Comparison of ENCODE assay signal across 15 cellular contexts in the genomic region with DNA sequence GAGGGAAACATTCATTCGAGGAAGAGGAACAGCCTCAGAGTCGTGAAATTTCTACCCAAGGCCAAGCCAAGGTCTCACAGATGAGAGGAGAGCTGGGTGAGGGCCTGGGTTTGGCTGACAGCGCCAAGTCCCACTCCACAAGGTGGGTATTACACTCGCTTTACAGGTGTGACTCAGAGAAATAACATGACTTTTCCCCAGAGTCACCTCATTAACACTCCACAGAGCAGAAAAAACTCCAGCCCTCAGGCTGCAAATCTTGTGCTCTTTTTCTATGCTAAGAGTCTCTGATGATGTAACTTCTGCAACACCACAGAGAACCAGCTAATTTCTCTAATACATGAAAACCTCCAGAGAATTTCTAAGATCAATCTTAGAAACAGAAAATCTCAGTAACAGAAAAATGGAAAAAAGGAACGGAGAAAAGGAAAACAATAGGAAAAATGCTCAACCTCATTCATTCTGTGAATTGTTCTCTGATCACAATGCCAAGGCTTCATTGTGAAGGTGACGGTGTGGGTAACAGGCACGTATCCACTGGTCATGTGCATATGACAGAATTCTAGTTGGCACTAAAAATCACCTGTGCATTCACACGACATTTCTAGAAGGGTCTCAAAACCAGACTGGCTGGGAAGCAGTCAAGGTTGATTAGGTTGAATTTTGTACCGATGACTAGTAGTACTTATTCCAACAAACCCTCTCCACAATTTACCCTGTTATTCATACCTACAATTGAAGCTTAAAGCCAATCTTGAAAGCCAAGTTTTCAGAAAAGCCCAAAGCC. TPM values are rescaled to one million over a fixed set of nuclear protein-coding genes. Genes with fewer than 3 reads are reported as not detected.
DNase-seq lines count a peak whose midpoint lies in the region; ATAC-seq, FAIRE-seq and TF ChIP-seq lines count a peak whose summit lies in the region.
"Had no signal": no experiment of that assay in that cellular context is flagged by ENCODE, and none has a peak within 500 bp of the region (broad histone marks: within the 10 kb centered on the region; RNA-seq: fewer than 3 reads in every experiment).

No MANE protein-coding gene starts in this region.

- H3K4me1 ChIP-seq in Caco-2 (no peaks in the 10 kb centered on the region), HUES48 (ENCODE audit: control insufficient read depth, insufficient read depth, low read length) (no peaks in the 10 kb centered on the region)

- H3K27me3 Mint-ChIP-seq in Caco-2 (ENCODE audit: insufficient read depth, unreplicated experiment), result no peaks in the 10 kb centered on the region
- H3K27me3 Mint-ChIP-seq in immature natural killer cell (ENCODE audit: low read depth in 3 of 3), result peaks cover 0 to 2% (median 0%) of the 10 kb centered on the region in 3 donors
- no peaks in the 10 kb centered on the region for H3K27me3 Mint-ChIP-seq in activated naive CD4-positive, alpha-beta T cell treated with anti-CD3 and anti-CD28 coated beads for 36 hours (ENCODE audit: low read depth)

- peak overlapping the region; percentile 1 for H3K27ac ChIP-seq in HUES48 (ENCODE audit: low read depth, low read length)
- H3K27ac ChIP-seq in neural cell (ENCODE audit: low read length), result peak overlapping the region; percentile 42
- H3K27ac ChIP-seq: hepatocyte had no signal

- intact Hi-C loops in Caco-2 (cut with micrococcal nuclease; ENCODE audit: unreplicated experiment), result no loop called here
- intact Hi-C loops in activated naive CD4-positive, alpha-beta T cell treated with anti-CD3 and anti-CD28 coated beads for 36 hours (cut with micrococcal nuclease), result no loop called here

- peaks cover 9% of the 10 kb centered on the region for H3K4me1 Mint-ChIP-seq in Caco-2 (ENCODE audit: low read depth, unreplicated experiment)
- peaks cover 19 to 56% of the 10 kb centered on the region in 2 donors for H3K4me1 Mint-ChIP-seq in immature natural killer cell
- H3K4me1 Mint-ChIP-seq in activated naive CD4-positive, alpha-beta T cell treated with anti-CD3 and anti-CD28 coated beads for 36 hours (ENCODE audit: low read depth), result peaks cover 69% of the 10 kb centered on the region

- no peak for TF ChIP-seq EP300 in neural cell (conservative IDR thresholded peaks at IDR 0.05; ENCODE audit: poor library complexity, severe bottlenecking)

- H3K36me3 Mint-ChIP-seq in Caco-2 (ENCODE audit: insufficient read depth, unreplicated experiment) (peaks cover 89% of the 10 kb centered on the region), immature natural killer cell (peaks cover 3 to 4% (median 3%) of the 10 kb centered on the region in 3 donors)
- peaks cover 29% of the 10 kb centered on the region for H3K36me3 Mint-ChIP-seq in activated naive CD4-positive, alpha-beta T cell treated with anti-CD3 and anti-CD28 coated beads for 36 hours (ENCODE audit: low read depth)

- CTCF ChIA-PET in Caco-2 (lab: Charles Lee), result no interaction called here
- CTCF ChIA-PET in activated naive CD4-positive, alpha-beta T cell treated with anti-CD3 and anti-CD28 coated beads for 36 hours (lab: Charles Lee), result interaction anchor here (1.0 kb wide), 1 partner anchor 14 kb away, joined by 3 read pairs; no protein-coding TSS in a partner anchor

- H4K20me1 ChIP-seq in neural cell (ENCODE audit: insufficient read depth), result peaks cover 69% of the 10 kb centered on the region

- FAIRE-seq in bronchial epithelial cell (lab: Jason Lieb, UNC), result no peak
- FAIRE-seq: GM12891 had no signal

- no peak for TF ChIP-seq CTCF in Caco-2 (IDR thresholded peaks at IDR 0.05; ENCODE audit: insufficient read depth in 1 of 2, low read depth in 1 of 2, low read length in 1 of 2, severe bottlenecking in 1 of 2, unreplicated experiment in 1 of 2)
- TF ChIP-seq CTCF in bronchial epithelial cell (IDR thresholded peaks at IDR 0.05; ENCODE audit: insufficient read depth, low read length, severe bottlenecking), result no peak
- no peak for TF ChIP-seq CTCF in neural cell (IDR thresholded peaks at IDR 0.05; ENCODE audit: poor library complexity, severe bottlenecking)

- H3K9me3 ChIP-seq in Caco-2, result no peaks in the 10 kb centered on the region
- no peaks in the 10 kb centered on the region for H3K9me3 ChIP-seq in HUES48 (ENCODE audit: control insufficient read depth, insufficient read depth, low read length)
- no peaks in the 10 kb centered on the region for H3K9me3 ChIP-seq in neural cell (ENCODE audit: low read length)
- H3K9me3 ChIP-seq: mucosa of descending colon had no signal

- H3K79me2 ChIP-seq in neural cell (replicated peaks; ENCODE audit: insufficient read depth, low read length), result peaks cover 95% of the 10 kb centered on the region

- TF ChIP-seq RAD21 in neural cell (conservative IDR thresholded peaks at IDR 0.05), result no peak

- H3K9me3 Mint-ChIP-seq in Caco-2 (ENCODE audit: unreplicated experiment), result no peaks in the 10 kb centered on the region
- no peaks in the 10 kb centered on the region for H3K9me3 Mint-ChIP-seq in immature natural killer cell
- H3K9me3 Mint-ChIP-seq in activated naive CD4-positive, alpha-beta T cell treated with anti-CD3 and anti-CD28 coated beads for 36 hours, result no peaks in the 10 kb centered on the region
- H3K9me3 Mint-ChIP-seq: activated naive CD4-positive, alpha-beta T cell treated with anti-CD3 and anti-CD28 coated beads, Interleukin-2, amount 50 U/mL, for 72 hours had no signal

- POLR2A ChIA-PET in Caco-2 (lab: Charles Lee), result no interaction called here

- H3K27me3 ChIP-seq in Caco-2 (replicated peaks; ENCODE audit: control insufficient read depth, insufficient read depth, low read length) (no peaks in the 10 kb centered on the region), HUES48 (ENCODE audit: control insufficient read depth, insufficient read depth, low read length) (no peaks in the 10 kb centered on the region), bronchial epithelial cell (ENCODE audit: control insufficient read depth, insufficient read depth, low read length) (no peaks in the 10 kb centered on the region), neural cell (ENCODE audit: insufficient read depth, low read depth, low read length) (no peaks in the 10 kb centered on the region)
- H3K27me3 ChIP-seq: hepatocyte had no signal

- ATAC-seq in HG03159 (IDR thresholded peaks at IDR 0.05; ENCODE audit: unreplicated experiment), result no peak
- ATAC-seq: activated naive CD4-positive, alpha-beta T cell treated with anti-CD3 and anti-CD28 coated beads, Interleukin-2, amount 50 U/mL, for 72 hours; mucosa of descending colon had no signal

- no peaks in the 10 kb centered on the region for H3K9me2 ChIP-seq in neural cell (ENCODE audit: insufficient read depth, low read length)

- H3K4me3 ChIP-seq in Caco-2 (ENCODE audit: low read depth, low read length) (no peak overlapping the region), HUES48 (ENCODE audit: low read depth, low read length) (no peak overlapping the region), bronchial epithelial cell (ENCODE audit: low read depth, low read length) (no peak overlapping the region), neural cell (ENCODE audit: low read length) (peak overlapping the region; percentile 6)
- H3K4me3 ChIP-seq: hepatocyte, mucosa of descending colon had no signal

- H3K9ac ChIP-seq in HUES48 (ENCODE audit: low read depth, low read length), result no peak overlapping the region
- H3K9ac ChIP-seq in neural cell (ENCODE audit: low read length), result no peak overlapping the region

- no peak overlapping the region for H3K4me3 Mint-ChIP-seq in Caco-2 (ENCODE audit: unreplicated experiment)
- no peak overlapping the region for H3K4me3 Mint-ChIP-seq in immature natural killer cell
- H3K4me3 Mint-ChIP-seq in activated naive CD4-positive, alpha-beta T cell treated with anti-CD3 and anti-CD28 coated beads for 36 hours, result no peak overlapping the region

- H3K36me3 ChIP-seq in Caco-2 (ENCODE audit: control insufficient read depth, insufficient read depth, low read length), result peaks cover 2% of the 10 kb centered on the region; the same call in 1 of the 2 replicates
- H3K36me3 ChIP-seq in HUES48 (ENCODE audit: control insufficient read depth, insufficient read depth, low read length), result peaks cover 71% of the 10 kb centered on the region
- H3K36me3 ChIP-seq in bronchial epithelial cell (ENCODE audit: control insufficient read depth, insufficient read depth, low read length), result peaks cover 10% of the 10 kb centered on the region
- H3K36me3 ChIP-seq in neural cell (ENCODE audit: insufficient read depth, low read length), result no peaks in the 10 kb centered on the region

- peaks cover 3% of the 10 kb centered on the region for H3F3A ChIP-seq in neural cell (ENCODE audit: insufficient read depth, low read length, poor library complexity, severe bottlenecking)

- no peak overlapping the region for H3K4me2 ChIP-seq in neural cell (ENCODE audit: low read length)
- H3K4me2 ChIP-seq: hepatocyte had no signal

- BruUV-seq in Caco-2 (replicated peaks; lab: Mats Ljungman, UMichigan), result no TSS peak

- H3K27ac Mint-ChIP-seq in Caco-2 (ENCODE audit: unreplicated experiment) (peak overlapping the region; percentile 59), immature natural killer cell (no peak overlapping the region)
- H3K27ac Mint-ChIP-seq in activated naive CD4-positive, alpha-beta T cell treated with anti-CD3 and anti-CD28 coated beads for 36 hours, result no peak overlapping the region

- no peak overlapping the region for H2AFZ ChIP-seq in neural cell (ENCODE audit: low read depth, low read length)
- H2AFZ ChIP-seq: hepatocyte had no signal

- DNase-seq in Caco-2, result no peak
- peak; percentile 74 for DNase-seq in bronchial epithelial cell (ENCODE audit: low read depth)
- DNase-seq in immature natural killer cell, result no peak
- no peak for DNase-seq in activated naive CD4-positive, alpha-beta T cell treated with anti-CD3 and anti-CD28 coated beads for 36 hours
- no peak for DNase-seq in stimulated activated CD4-positive, alpha-beta T cell treated with anti-CD3 and anti-CD28 coated beads, Interleukin-4, amount 100 ng/mL, for 4 hours
- DNase-seq: activated CD4-positive, alpha-beta T cell treated with anti-CD3 and anti-CD28 coated beads for 48 hours; mucosa of descending colon; MV-4-11; NCI-H524 had no signal

RNA-seq across cellular contexts. Expression of a gene that starts 20.3 kb away (rescaled TPM):
- total RNA-seq in Caco-2 (2022), result 141 and 150 TPM in 2 replicates
- total RNA-seq in bronchial epithelial cell, result 112 and 142 TPM in 2 replicates
- 276 and 284 TPM in 2 replicates for polyA plus RNA-seq in neural cell
- polyA minus RNA-seq in neural cell, result 511 and 557 TPM in 2 replicates
- polyA plus RNA-seq in immature natural killer cell, result 1 to 10 TPM; 1.1 to 3.2 (median 1.4) TPM
- 10 to 100 TPM; 95.3 to 96.9 TPM for total RNA-seq in activated naive CD4-positive, alpha-beta T cell treated with anti-CD3 and anti-CD28 coated beads for 36 hours

RNA-seq across cellular contexts. Expression of a gene that starts 36.0 kb away (rescaled TPM):
- total RNA-seq in Caco-2 (2022) (82.1 and 89.1 TPM in 2 replicates), bronchial epithelial cell (36.1 and 164 TPM in 2 replicates)
- polyA plus RNA-seq in neural cell (1.4 and 1.8 TPM in 2 replicates), immature natural killer cell (10 to 100 TPM; 11.2 to 49.8 (median 34.6) TPM)
- 0.69 TPM in 1 of 2 replicates, not detected in the other for polyA minus RNA-seq in neural cell
- 100 to 1,000 TPM; 106 to 115 TPM for total RNA-seq in activated naive CD4-positive, alpha-beta T cell treated with anti-CD3 and anti-CD28 coated beads for 36 hours
